In genomic region chr1:89759036-89759435, GRCh38 we compare ENCODE assay signal across 18 cellular contexts.
A peak's percentile ranks its signal among the peaks of the same experiment; 100 is the strongest.
DNase-seq lines count a peak whose midpoint lies in the region; ATAC-seq and TF ChIP-seq lines count a peak whose summit lies in the region.
"Had no signal": no experiment of that assay in that cellular context is flagged by ENCODE, and none has a peak within 500 bp of the region (broad histone marks: within the 10 kb centered on the region; RNA-seq: fewer than 3 reads in every experiment).

No MANE protein-coding gene starts in this region.

- peak overlapping the region; percentile 87 for H3K27ac Mint-ChIP-seq in activated naive CD4-positive, alpha-beta T cell treated with anti-CD3 and anti-CD28 coated beads, Interleukin-2, amount 50 U/mL, for 24 hours
- H3K27ac Mint-ChIP-seq in activated naive CD8-positive, alpha-beta T cell treated with anti-CD3 and anti-CD28 coated beads for 36 hours, result peak overlapping the region; percentile 92
- no peak overlapping the region for H3K27ac Mint-ChIP-seq in nephron progenitor cell

- H4K20me1 ChIP-seq in Loucy (ENCODE audit: insufficient read depth, low read length, poor library complexity, severe bottlenecking), result no peaks in the 10 kb centered on the region

- peak overlapping the region; percentile 10; the same call in 1 of the 2 replicates for H2AFZ ChIP-seq in Loucy (ENCODE audit: low read length)

- intact Hi-C loops in mucosa of descending colon (cut with DNase I, micrococcal nuclease), result no loop called here

- no peaks in the 10 kb centered on the region for H3K9me2 ChIP-seq in Loucy (replicated peaks; ENCODE audit: low read depth, low read length)

- H3K36me3 ChIP-seq in Loucy (ENCODE audit: insufficient read depth, low read length) (no peaks in the 10 kb centered on the region), neutrophil (no peaks in the 10 kb centered on the region), mucosa of descending colon (ENCODE audit: low read depth) (no peaks in the 10 kb centered on the region)
- H3K36me3 ChIP-seq: right lobe of liver, thoracic aorta had no signal

- no peaks in the 10 kb centered on the region for H3K27me3 Mint-ChIP-seq in activated naive CD4-positive, alpha-beta T cell treated with anti-CD3 and anti-CD28 coated beads, Interleukin-2, amount 50 U/mL, for 24 hours
- H3K27me3 Mint-ChIP-seq in activated naive CD8-positive, alpha-beta T cell treated with anti-CD3 and anti-CD28 coated beads for 36 hours, result no peaks in the 10 kb centered on the region
- H3K27me3 Mint-ChIP-seq in nephron progenitor cell (ENCODE audit: low read depth, poor library complexity), result peaks cover 25% of the 10 kb centered on the region

- H3K4me2 ChIP-seq in Loucy (ENCODE audit: low read depth, low read length, poor library complexity, severe bottlenecking), result peak overlapping the region; percentile 89
- H3K4me2 ChIP-seq: KMS-11 had no signal

- H3K36me3 Mint-ChIP-seq in activated naive CD4-positive, alpha-beta T cell treated with anti-CD3 and anti-CD28 coated beads, Interleukin-2, amount 50 U/mL, for 24 hours, result peaks cover 4% of the 10 kb centered on the region
- H3K36me3 Mint-ChIP-seq in activated naive CD8-positive, alpha-beta T cell treated with anti-CD3 and anti-CD28 coated beads for 36 hours, result peaks cover 9% of the 10 kb centered on the region
- H3K36me3 Mint-ChIP-seq in nephron progenitor cell (ENCODE audit: low read depth), result no peaks in the 10 kb centered on the region
- H3K36me3 Mint-ChIP-seq: immature natural killer cell had no signal

- no peak for ATAC-seq in mucosa of descending colon
- ATAC-seq in HG02678 (IDR thresholded peaks at IDR 0.05; ENCODE audit: unreplicated experiment), result no peak
- ATAC-seq: activated CD4-positive, CD25-positive, alpha-beta regulatory T cell treated with anti-CD3 and anti-CD28 coated beads, Interleukin-2, amount 50 U/mL, for 24 hours; right lobe of liver had no signal

- H3K4me3 ChIP-seq in Loucy (ENCODE audit: low read length, poor library complexity, severe bottlenecking) (no peak overlapping the region), neutrophil (ENCODE audit: low read depth in 1 of 2, low read length in 1 of 2) (no peak overlapping the region), mucosa of descending colon (no peak overlapping the region)
- H3K4me3 ChIP-seq: right lobe of liver, thoracic aorta had no signal

- peaks cover 96% of the 10 kb centered on the region for H3K4me1 Mint-ChIP-seq in activated naive CD4-positive, alpha-beta T cell treated with anti-CD3 and anti-CD28 coated beads, Interleukin-2, amount 50 U/mL, for 24 hours
- H3K4me1 Mint-ChIP-seq in activated naive CD8-positive, alpha-beta T cell treated with anti-CD3 and anti-CD28 coated beads for 36 hours, result peaks cover 90% of the 10 kb centered on the region
- H3K4me1 Mint-ChIP-seq in nephron progenitor cell, result peaks cover 61% of the 10 kb centered on the region

- H3K4me3 Mint-ChIP-seq in activated naive CD4-positive, alpha-beta T cell treated with anti-CD3 and anti-CD28 coated beads, Interleukin-2, amount 50 U/mL, for 24 hours, result peak overlapping the region; percentile 47
- H3K4me3 Mint-ChIP-seq in activated naive CD8-positive, alpha-beta T cell treated with anti-CD3 and anti-CD28 coated beads for 36 hours, result no peak overlapping the region
- no peak overlapping the region for H3K4me3 Mint-ChIP-seq in nephron progenitor cell

- H3K9me3 ChIP-seq in Loucy (ENCODE audit: insufficient read depth, low read depth, low read length) (no peaks in the 10 kb centered on the region), neutrophil (no peaks in the 10 kb centered on the region), mucosa of descending colon (no peaks in the 10 kb centered on the region)
- H3K9me3 ChIP-seq: right lobe of liver, thoracic aorta had no signal

- no peaks in the 10 kb centered on the region for H3K79me2 ChIP-seq in Loucy (ENCODE audit: insufficient read depth, low read length)

- H3K27me3 ChIP-seq in Loucy (ENCODE audit: insufficient read depth, low read length, poor library complexity, severe bottlenecking) (no peaks in the 10 kb centered on the region), neutrophil (peaks cover 8% of the 10 kb centered on the region)
- H3K27me3 ChIP-seq: right lobe of liver had no signal

- TF ChIP-seq CTCF in Loucy (conservative IDR thresholded peaks at IDR 0.05; ENCODE audit: low read length) (no peak), neutrophil (IDR thresholded peaks at IDR 0.05) (no peak), mucosa of descending colon (IDR thresholded peaks at IDR 0.05) (no peak), nephron progenitor cell (IDR thresholded peaks at IDR 0.05) (no peak)

- DNase-seq in activated naive CD4-positive, alpha-beta T cell treated with anti-CD3 and anti-CD28 coated beads, Interleukin-2, amount 50 U/mL, for 16 hours, result no peak
- no peak for DNase-seq in activated naive CD8-positive, alpha-beta T cell treated with anti-CD3 and anti-CD28 coated beads for 36 hours
- DNase-seq in mucosa of descending colon (no peak), nephron progenitor cell (no peak)
- DNase-seq: activated T-cell treated with anti-CD3 and anti-CD28 coated beads for 4 hours; immature natural killer cell; NCI-H1417 treated with DMSO at 0.1 percent for 48 hours; NCI-H2227 treated with DMSO at 0.1 percent for 48 hours; right lobe of liver; SHP77; stimulated activated CD4-positive, alpha-beta T cell treated with anti-CD3 and anti-CD28 coated beads, Interleukin-2, amount 100 ng/mL, for 48 hours had no signal

- H3K27ac ChIP-seq in neutrophil, result peak overlapping the region; percentile 81
- H3K27ac ChIP-seq: KMS-11, right lobe of liver, thoracic aorta had no signal

- peak overlapping the region; percentile 55 for H3K9ac ChIP-seq in Loucy (ENCODE audit: low read depth, low read length, poor library complexity, severe bottlenecking)
- H3K9ac ChIP-seq: KMS-11 had no signal

- no peaks in the 10 kb centered on the region; the same call in 1 of the 2 replicates for H3F3A ChIP-seq in Loucy (ENCODE audit: low read depth)

- H3K4me1 ChIP-seq in Loucy (ENCODE audit: insufficient read depth, low read length, poor library complexity, severe bottlenecking) (peaks cover 48% of the 10 kb centered on the region), neutrophil (ENCODE audit: control insufficient read depth in 1 of 2, insufficient read depth in 1 of 2, low read depth in 1 of 2, low read length in 1 of 2) (peaks cover 75% of the 10 kb centered on the region in 2 experiments), mucosa of descending colon (ENCODE audit: low read depth) (no peaks in the 10 kb centered on the region)

- no peaks in the 10 kb centered on the region for H3K9me3 Mint-ChIP-seq in activated naive CD4-positive, alpha-beta T cell treated with anti-CD3 and anti-CD28 coated beads, Interleukin-2, amount 50 U/mL, for 24 hours
- peaks cover 1% of the 10 kb centered on the region for H3K9me3 Mint-ChIP-seq in activated naive CD8-positive, alpha-beta T cell treated with anti-CD3 and anti-CD28 coated beads for 36 hours
- H3K9me3 Mint-ChIP-seq in nephron progenitor cell, result peaks cover 3% of the 10 kb centered on the region
- H3K9me3 Mint-ChIP-seq: immature natural killer cell had no signal
